Comparison of ENCODE assay signal across 8 cellular contexts in the genomic region with DNA sequence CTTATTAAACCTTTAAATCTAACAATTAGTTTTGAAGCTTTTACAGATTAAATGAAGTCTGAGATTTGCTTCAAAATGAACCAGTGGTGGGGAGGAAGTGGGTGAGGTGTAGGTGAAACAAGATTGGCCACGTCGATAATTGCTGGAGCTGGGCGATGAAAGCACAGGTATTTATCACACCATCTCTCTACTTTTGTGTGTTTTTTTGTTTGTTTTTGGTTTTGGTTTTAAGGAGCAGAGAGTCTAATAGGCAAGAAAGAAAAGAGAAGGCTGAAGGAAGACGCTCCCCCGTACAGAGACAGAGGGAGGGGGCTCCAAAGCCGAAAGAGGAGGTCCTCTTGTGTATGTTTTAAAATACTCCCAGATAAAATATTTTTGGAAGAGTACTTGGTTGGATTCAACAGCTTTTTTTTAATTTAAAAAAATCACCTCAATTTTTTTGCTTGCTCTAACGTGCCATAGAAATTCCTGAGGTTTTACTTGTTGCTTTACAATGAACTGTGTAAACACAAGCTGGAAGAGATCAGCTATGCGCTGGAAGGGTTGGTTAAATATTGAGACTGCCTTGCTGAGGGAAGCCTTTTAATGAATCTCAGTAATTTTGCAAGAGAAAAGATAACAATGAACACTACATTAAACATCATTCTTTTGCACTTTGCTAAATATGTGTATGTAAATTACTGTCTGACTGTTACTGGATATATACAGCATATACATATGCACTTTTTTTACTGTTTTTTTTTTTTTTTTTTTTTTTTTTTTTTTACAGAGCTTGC. TPM values are rescaled to one million over a fixed set of nuclear protein-coding genes. Genes with fewer than 3 reads are reported as not detected.
DNase-seq lines count a peak whose midpoint lies in the region; ATAC-seq, FAIRE-seq and TF ChIP-seq lines count a peak whose summit lies in the region.

No MANE protein-coding gene starts in this region.

- H3K27ac Mint-ChIP-seq in CD8-positive, alpha-beta T cell = peak overlapping the region; percentile 73
- peak overlapping the region in 1 of 2 donors; percentile 85 for H3K27ac Mint-ChIP-seq in activated naive CD4-positive, alpha-beta T cell treated with anti-CD3 and anti-CD28 coated beads, Interleukin-2, amount 50 U/mL, for 72 hours

- H3K4me3 ChIP-seq in CD8-positive, alpha-beta T cell (ENCODE audit: low read depth, low read length) = no peak overlapping the region
- no peak overlapping the region for H3K4me3 ChIP-seq in Jurkat, Clone E6-1 (ENCODE audit: low read length)
- H3K4me3 ChIP-seq in HepG2 (replicated peaks in 1 of 3; ENCODE audit: insufficient read depth in 1 of 3, low read depth in 2 of 3, low read length in 3 of 3) = peak overlapping the region; percentile 25 to 50 (median 30); a peak in 5 of 6 replicates

- no peaks in the 10 kb centered on the region for H3K27me3 ChIP-seq in CD8-positive, alpha-beta T cell (ENCODE audit: insufficient read depth, low read length)
- no peaks in the 10 kb centered on the region for H3K27me3 ChIP-seq in HepG2 (ENCODE audit: control insufficient read depth in 1 of 2, insufficient read depth in 2 of 2, low read length in 2 of 2)

- DNase-seq in CD8-positive, alpha-beta T cell = peak in 5 of 7 experiments; percentile 12 to 51 (median 30)
- peak; percentile 60 for DNase-seq in Jurkat, Clone E6-1 (ENCODE audit: low read depth, low spot score)
- DNase-seq in activated naive CD4-positive, alpha-beta T cell treated with anti-CD3 and anti-CD28 coated beads, Interleukin-2, amount 50 U/mL, for 72 hours (ENCODE audit: low spot score in 2 of 2) = no peak
- DNase-seq in HepG2 (ENCODE audit: low spot score) (peak; percentile 93), OCI-M1 (lab: John Stamatoyannopoulos, UW) (no peak), anterior cingulate cortex (lab: John Stamatoyannopoulos, UW) (no peak), DMS 273 (lab: John Stamatoyannopoulos, UW; ENCODE audit: unreplicated experiment) (no peak)

- 6% methylated on average over 8 of the region's 8 CpGs for WGBS in HepG2 (ENCODE audit: low lambda C conversion rate)

- TF ChIP-seq POLR2A in HepG2 (IDR thresholded peaks at IDR 0.05; ENCODE audit: insufficient read depth in 1 of 2, low read depth in 2 of 2, low read length in 2 of 2) = no peak

- no peak overlapping the region for H3K27ac ChIP-seq in CD8-positive, alpha-beta T cell (ENCODE audit: low read depth, low read length)
- peak overlapping the region; percentile 81 for H3K27ac ChIP-seq in HepG2 (ENCODE audit: extremely low read length, insufficient read depth, low read length)

- H3K4me2 ChIP-seq in HepG2 (ENCODE audit: low read depth, low read length) = peak overlapping the region; percentile 77

- no peaks in the 10 kb centered on the region for H3K9me3 ChIP-seq in CD8-positive, alpha-beta T cell (ENCODE audit: low read length)
- H3K9me3 ChIP-seq in HepG2 (ENCODE audit: low read length) = no peaks in the 10 kb centered on the region

- no peak overlapping the region for H2AFZ ChIP-seq in HepG2 (ENCODE audit: low read length)

- TF ChIP-seq RAD21 in HepG2 (CRISPR knock-in tag; IDR thresholded peaks at IDR 0.05) = no peak

- peak; percentile 75 for ATAC-seq in CD8-positive, alpha-beta T cell
- ATAC-seq in activated naive CD4-positive, alpha-beta T cell treated with anti-CD3 and anti-CD28 coated beads, Interleukin-2, amount 50 U/mL, for 72 hours = peak; percentile 71 to 78
- peak; percentile 87 for ATAC-seq in HepG2
- no peak for ATAC-seq in GM19397 (IDR thresholded peaks at IDR 0.05; ENCODE audit: unreplicated experiment)

- CTCF ChIA-PET in CD8-positive, alpha-beta T cell (lab: Charles Lee) = interaction anchor here (0.9 kb wide), 1 partner anchor 408 kb away, joined by 3 read pairs; no protein-coding TSS in a partner anchor
- CTCF ChIA-PET in HepG2 (lab: Yijun Ruan, JAX; ENCODE audit: low intra/inter-chr PET ratio, low total read pairs) = no interaction called here

- H3K4me1 ChIP-seq in CD8-positive, alpha-beta T cell (ENCODE audit: insufficient read depth, low read length) = peaks cover 4% of the 10 kb centered on the region
- peaks cover 97% of the 10 kb centered on the region for H3K4me1 ChIP-seq in HepG2 (ENCODE audit: insufficient read depth, low read length)

- H3K4me1 Mint-ChIP-seq in CD8-positive, alpha-beta T cell (ENCODE audit: low read depth) = peaks cover 17% of the 10 kb centered on the region

- TF ChIP-seq EP300 in HepG2 (IDR thresholded peaks at IDR 0.05; ENCODE audit: low read depth in 2 of 2, low read length in 2 of 2) (peak in 1 of 2 experiments; percentile 65; a peak in 2 of 4 replicates), HepG2 (CRISPR knock-in tag; IDR thresholded peaks at IDR 0.05; ENCODE audit: borderline replicate concordance) (no peak; the same call in 1 of the 2 replicates)

- FAIRE-seq in HepG2 (lab: Jason Lieb, UNC) = peak; percentile 69

- peak overlapping the region; percentile 59 for H3K9ac ChIP-seq in HepG2 (ENCODE audit: insufficient read depth, low read depth, low read length)

- H3K79me2 ChIP-seq in HepG2 (ENCODE audit: insufficient read depth, low read length) = no peaks in the 10 kb centered on the region

- H3K36me3 Mint-ChIP-seq in CD8-positive, alpha-beta T cell = no peaks in the 10 kb centered on the region
- no peaks in the 10 kb centered on the region for H3K36me3 Mint-ChIP-seq in activated naive CD4-positive, alpha-beta T cell treated with anti-CD3 and anti-CD28 coated beads, Interleukin-2, amount 50 U/mL, for 72 hours

- intact Hi-C loops in CD8-positive, alpha-beta T cell (cut with DNase I, micrococcal nuclease) = no loop called here
- intact Hi-C loops in HepG2 (cut with micrococcal nuclease; ENCODE audit: unreplicated experiment) = loop anchor here (1.0 kb wide), 1 partner anchor 27 kb away; no protein-coding TSS in a partner anchor

- TF ChIP-seq CTCF in CD8-positive, alpha-beta T cell (IDR thresholded peaks at IDR 0.05) = no peak
- no peak for TF ChIP-seq CTCF in HepG2 (CRISPR knock-in tag; IDR thresholded peaks at IDR 0.05)

- no peaks in the 10 kb centered on the region for H4K20me1 ChIP-seq in HepG2 (ENCODE audit: insufficient read depth, low read length)

- no TSS peak for BruUV-seq in HepG2 (replicated peaks; lab: Mats Ljungman, UMichigan)

- no peaks in the 10 kb centered on the region for H3K9me3 Mint-ChIP-seq in CD8-positive, alpha-beta T cell
- H3K9me3 Mint-ChIP-seq in activated naive CD4-positive, alpha-beta T cell treated with anti-CD3 and anti-CD28 coated beads, Interleukin-2, amount 50 U/mL, for 72 hours = peaks cover 0 to 10% of the 10 kb centered on the region in 2 donors

- in situ Hi-C loops in HepG2 (cut with HindIII; ENCODE audit: extremely low pct_ligation_motif_present, low pct_unique_long_range_greater_than_20kb) = no loop called here

- peaks cover 3% of the 10 kb centered on the region for H3K27me3 Mint-ChIP-seq in CD8-positive, alpha-beta T cell (ENCODE audit: low read depth)

- peak overlapping the region; percentile 75 for H3K4me3 Mint-ChIP-seq in CD8-positive, alpha-beta T cell

- H3K36me3 ChIP-seq in CD8-positive, alpha-beta T cell (ENCODE audit: insufficient read depth, low read length) = no peaks in the 10 kb centered on the region
- H3K36me3 ChIP-seq in HepG2 (replicated peaks in 1 of 2; ENCODE audit: control insufficient read depth in 1 of 2, insufficient read depth in 2 of 2, low read length in 2 of 2) = no peaks in the 10 kb centered on the region

- POLR2A ChIA-PET in CD8-positive, alpha-beta T cell (lab: Charles Lee) = interaction anchor here (0.5 to 1.7 kb wide), 5 partner anchors 8 to 456 kb away, joined by 3 to 7 read pairs (median 3); no protein-coding TSS in a partner anchor
- POLR2A ChIA-PET in HepG2 (lab: Yijun Ruan, JAX) = interaction anchor here (1.3 to 3.2 kb wide), 6 partner anchors 9 to 117 kb away, joined by 3 to 40 read pairs (median 8); no protein-coding TSS in a partner anchor

TF ChIP-seq in HepG2, 621 proteins besides CTCF, POLR2A, EP300 and RAD21 (continues in another document):
- TF ChIP-seq SATB2 (CRISPR knock-in tag; IDR thresholded peaks at IDR 0.05) = no peak
- TF ChIP-seq REL (CRISPR knock-in tag; conservative IDR thresholded peaks at IDR 0.05) = no peak
- TF ChIP-seq CHCHD3 (CRISPR knock-in tag; IDR thresholded peaks at IDR 0.05) = no peak
- TF ChIP-seq ZNF367 (CRISPR knock-in tag; IDR thresholded peaks at IDR 0.05; ENCODE audit: borderline replicate concordance) = no peak
- no peak for TF ChIP-seq ZNF619 (CRISPR knock-in tag; IDR thresholded peaks at IDR 0.05)
- peak; percentile 46; the same call in 1 of the 2 replicates for TF ChIP-seq MIXL1 (CRISPR knock-in tag; IDR thresholded peaks at IDR 0.05)
- TF ChIP-seq RFXAP (CRISPR knock-in tag; IDR thresholded peaks at IDR 0.05; ENCODE audit: borderline replicate concordance) = no peak
- TF ChIP-seq STAT5B (CRISPR knock-in tag; IDR thresholded peaks at IDR 0.05) = no peak
- TF ChIP-seq ZNF878 (CRISPR knock-in tag; IDR thresholded peaks at IDR 0.05) = no peak

RNA-seq across cellular contexts. Expression of a gene that starts 6.7 kb away (rescaled TPM):
- 100 to 1,000 TPM; 118 to 125 TPM for total RNA-seq in CD8-positive, alpha-beta T cell
- 37.8 TPM for polyA plus RNA-seq in Jurkat, Clone E6-1 (2012; ENCODE audit: insufficient read depth, insufficient read length)
- 100 to 1,000 TPM; 132 to 156 TPM for total RNA-seq in activated naive CD4-positive, alpha-beta T cell treated with anti-CD3 and anti-CD28 coated beads, Interleukin-2, amount 50 U/mL, for 72 hours
- 29.3 and 42.1 TPM in 2 replicates for total RNA-seq in HepG2 (2016; rRNA removed; fragmentation: Illumina TruSeq; extraction: Trizol)
- total RNA-seq in HepG2 (2016; cell fraction: cytosol; rRNA removed; fragmentation: Illumina TruSeq; extraction: Trizol; ENCODE audit: low read depth) = 8.7 and 9.3 TPM in 2 replicates
- 33.2 and 42.9 TPM in 2 replicates for total RNA-seq in HepG2 (2016; cell fraction: insoluble cytoplasmic fraction; rRNA removed; fragmentation: Illumina TruSeq; extraction: Trizol)
- total RNA-seq in HepG2 (2016; cell fraction: membrane; rRNA removed; fragmentation: Illumina TruSeq; extraction: Trizol) = 9.5 and 12.0 TPM in 2 replicates
- 34.9 and 35.8 TPM in 2 replicates for total RNA-seq in HepG2 (2016; cell fraction: nucleus; rRNA removed; fragmentation: Illumina TruSeq; extraction: Trizol)
- 139 and 185 TPM in 2 replicates for polyA plus RNA-seq in HepG2 (2011; rRNA removed)
- 73.1 and 90.2 TPM in 2 replicates for polyA plus RNA-seq in HepG2 (2011; cell fraction: cytosol; rRNA removed)
- polyA plus RNA-seq in HepG2 (2011; cell fraction: nucleus; rRNA removed) = 364 and 373 TPM in 2 replicates
- 85.0 and 141 TPM in 2 replicates for polyA plus RNA-seq in HepG2 (2012)
- polyA plus RNA-seq in HepG2 (2016; cell fraction: cytosol; fragmentation: Illumina TruSeq; extraction: Trizol; ENCODE audit: low read depth) = 3.5 and 4.0 TPM in 2 replicates
- 37.9 and 40.2 TPM in 2 replicates for polyA plus RNA-seq in HepG2 (2016; cell fraction: insoluble cytoplasmic fraction; fragmentation: Illumina TruSeq; extraction: Trizol; ENCODE audit: low read depth)
- polyA plus RNA-seq in HepG2 (2016; cell fraction: membrane; fragmentation: Illumina TruSeq; extraction: Trizol; ENCODE audit: low read depth) = 5.3 and 7.0 TPM in 2 replicates
- 40.4 and 41.7 TPM in 2 replicates for polyA plus RNA-seq in HepG2 (2016; cell fraction: nucleus; fragmentation: Illumina TruSeq; extraction: Trizol; ENCODE audit: insufficient read depth, low read depth)
- 0.05 and 121 TPM in 2 replicates for polyA minus RNA-seq in HepG2 (2011; rRNA and poly(A)+ RNA removed; ENCODE audit: low replicate concordance)
- polyA minus RNA-seq in HepG2 (2011; cell fraction: cytosol; rRNA and poly(A)+ RNA removed) = 79.2 and 81.2 TPM in 2 replicates
- polyA minus RNA-seq in HepG2 (2011; cell fraction: nucleus; rRNA and poly(A)+ RNA removed) = 325 and 368 TPM in 2 replicates

Comparison
In these comparisons a context has a peak if more than half of its experiments do, and no peak if none do; other contexts are left out.
1. DNase-seq: peak in CD8-positive, alpha-beta T cell (5 of 7), Jurkat, Clone E6-1 (single experiment) and HepG2 (single experiment); none in activated naive CD4-positive, alpha-beta T cell treated with anti-CD3 and anti-CD28 coated beads, Interleukin-2, amount 50 U/mL, for 72 hours (0 of 2), OCI-M1 (single experiment), anterior cingulate cortex (0 of 58) and DMS 273 (single experiment).
2. H3K4me3 ChIP-seq: peak in HepG2 (3 of 3); none in CD8-positive, alpha-beta T cell (single experiment) and Jurkat, Clone E6-1 (single experiment).